Comparison of ENCODE assay signal across 16 cellular contexts in genomic region chr15:31484986-31485385, GRCh38.
DNase-seq lines count a peak whose midpoint lies in the region; ATAC-seq and TF ChIP-seq lines count a peak whose summit lies in the region.
"Had no signal": no experiment of that assay in that cellular context is flagged by ENCODE, and none has a peak within 500 bp of the region (broad histone marks: within the 10 kb centered on the region; RNA-seq: fewer than 3 reads in every experiment).

No MANE protein-coding gene starts in this region.

- no peak overlapping the region for H3K27ac ChIP-seq in CD4-positive, CD25-positive, alpha-beta regulatory T cell (ENCODE audit: insufficient read depth, low read length, poor library complexity, severe bottlenecking)
- H3K27ac ChIP-seq in GM23338 (ENCODE audit: low read depth): no peak overlapping the region
- H3K27ac ChIP-seq in angular gyrus (ENCODE audit: low read depth, low read length): peak overlapping the region; percentile 71
- H3K27ac ChIP-seq: body of pancreas, heart right ventricle, KMS-11 had no signal

- no peaks in the 10 kb centered on the region for H3K9me3 ChIP-seq in CD4-positive, CD25-positive, alpha-beta regulatory T cell (ENCODE audit: control insufficient read depth in 2 of 2, low read length in 2 of 2)
- H3K9me3 ChIP-seq: body of pancreas, heart right ventricle had no signal

- TF ChIP-seq CTCF in GM23338 (conservative IDR thresholded peaks at IDR 0.05; ENCODE audit: low read depth in 2 of 2) (no peak), nephron progenitor cell (IDR thresholded peaks at IDR 0.05) (no peak)

- DNase-seq in CD4-positive, CD25-positive, alpha-beta regulatory T cell: peak in 1 of 3 donors; percentile 7
- DNase-seq in GM23338 (ENCODE audit: low spot score) (no peak), nephron progenitor cell (no peak)
- no peak for DNase-seq in stimulated activated CD4-positive, alpha-beta T cell treated with anti-CD3 and anti-CD28 coated beads, Interleukin-2, amount 100 ng/mL, for 24 hours
- no peak for DNase-seq in stimulated activated CD8-positive, alpha-beta memory T cell treated with anti-CD3 and anti-CD28 coated beads, Interleukin-4, amount 100 ng/mL, for 48 hours
- DNase-seq: activated B cell treated with CpG ODN at 0.5 μM for 24 hours; activated effector memory CD4-positive, alpha-beta T cell treated with Interleukin-2 at 50 U/mL for 16 hours; body of pancreas; heart right ventricle; midbrain; small intestine had no signal

- H3K9me3 Mint-ChIP-seq in CD4-positive, CD25-positive, alpha-beta regulatory T cell: peaks cover 0 to 1% (median 0%) of the 10 kb centered on the region in 7 donors
- H3K9me3 Mint-ChIP-seq in GM23338: peaks cover 15% of the 10 kb centered on the region
- H3K9me3 Mint-ChIP-seq in nephron progenitor cell: peaks cover 15% of the 10 kb centered on the region
- H3K9me3 Mint-ChIP-seq: activated B cell treated with CpG ODN at 0.5 μM for 24 hours had no signal

- peaks cover 8% of the 10 kb centered on the region for H3K27me3 ChIP-seq in CD4-positive, CD25-positive, alpha-beta regulatory T cell (ENCODE audit: control insufficient read depth, insufficient read depth, low read length)
- peaks cover 49% of the 10 kb centered on the region for H3K27me3 ChIP-seq in GM23338 (ENCODE audit: insufficient read depth)
- H3K27me3 ChIP-seq: body of pancreas had no signal

- no peaks in the 10 kb centered on the region for H4K20me1 ChIP-seq in GM23338 (replicated peaks; ENCODE audit: insufficient read depth)

- H3K4me3 ChIP-seq in CD4-positive, CD25-positive, alpha-beta regulatory T cell (ENCODE audit: low read depth, low read length): no peak overlapping the region
- H3K4me3 ChIP-seq in GM23338: no peak overlapping the region
- H3K4me3 ChIP-seq: body of pancreas, dorsolateral prefrontal cortex, heart right ventricle had no signal

- no peaks in the 10 kb centered on the region for H3K79me2 ChIP-seq in GM23338 (replicated peaks; ENCODE audit: insufficient read depth)

- H3F3A ChIP-seq in GM23338 (replicated peaks; ENCODE audit: low read depth): 0 out of 2 replicates have a peak, but pooled peaks cover 4% of the 10 kb centered on the region

- H3K4me2 ChIP-seq in GM23338: no peak overlapping the region
- H3K4me2 ChIP-seq: KMS-11 had no signal

- H3K27me3 Mint-ChIP-seq in CD4-positive, CD25-positive, alpha-beta regulatory T cell: peaks cover 54% of the 10 kb centered on the region
- H3K27me3 Mint-ChIP-seq in GM23338 (ENCODE audit: insufficient read depth, low read depth, poor library complexity) (peaks cover 43% of the 10 kb centered on the region), nephron progenitor cell (ENCODE audit: low read depth, poor library complexity) (peaks cover 48% of the 10 kb centered on the region)

- peaks cover 24% of the 10 kb centered on the region for H3K4me1 ChIP-seq in CD4-positive, CD25-positive, alpha-beta regulatory T cell (ENCODE audit: control insufficient read depth, insufficient read depth, low read length, poor library complexity, severe bottlenecking)
- no peaks in the 10 kb centered on the region for H3K4me1 ChIP-seq in GM23338 (ENCODE audit: insufficient read depth)

- H2AFZ ChIP-seq in GM23338: no peak overlapping the region

- H3K36me3 Mint-ChIP-seq in CD4-positive, CD25-positive, alpha-beta regulatory T cell: no peaks in the 10 kb centered on the region
- H3K36me3 Mint-ChIP-seq in GM23338 (ENCODE audit: low read depth) (peaks cover 4% of the 10 kb centered on the region; the same call in 2 of the 3 replicates), nephron progenitor cell (ENCODE audit: low read depth) (peaks cover 14% of the 10 kb centered on the region)

- ATAC-seq in CD4-positive, CD25-positive, alpha-beta regulatory T cell (ENCODE audit: low read depth in 2 of 2): no peak
- ATAC-seq in GM23338 (no peak), HG03025 (IDR thresholded peaks at IDR 0.05; ENCODE audit: low FRiP score, unreplicated experiment) (no peak), esophagus mucosa (no peak)
- ATAC-seq: body of pancreas, heart right ventricle had no signal

- H3K27ac Mint-ChIP-seq in CD4-positive, CD25-positive, alpha-beta regulatory T cell: peak overlapping the region; percentile 20 to 80 (median 62)
- H3K27ac Mint-ChIP-seq in GM23338 (no peak overlapping the region), nephron progenitor cell (no peak overlapping the region)
- H3K27ac Mint-ChIP-seq: activated B cell treated with CpG ODN at 0.5 μM for 24 hours had no signal

- H3K36me3 ChIP-seq in CD4-positive, CD25-positive, alpha-beta regulatory T cell (ENCODE audit: control insufficient read depth, insufficient read depth, low read length): no peaks in the 10 kb centered on the region
- H3K36me3 ChIP-seq in GM23338 (ENCODE audit: insufficient read depth): no peaks in the 10 kb centered on the region
- H3K36me3 ChIP-seq: heart right ventricle had no signal

- peak overlapping the region; percentile 84 to 90 (median 86) for H3K4me3 Mint-ChIP-seq in CD4-positive, CD25-positive, alpha-beta regulatory T cell
- H3K4me3 Mint-ChIP-seq in GM23338: peak overlapping the region; percentile 68; the same call in 2 of the 3 replicates
- peak overlapping the region; percentile 33 for H3K4me3 Mint-ChIP-seq in nephron progenitor cell

- no peaks in the 10 kb centered on the region for H3K9me2 ChIP-seq in GM23338 (ENCODE audit: insufficient read depth)

- peaks cover 6 to 51% (median 16%) of the 10 kb centered on the region in 4 donors for H3K4me1 Mint-ChIP-seq in CD4-positive, CD25-positive, alpha-beta regulatory T cell
- H3K4me1 Mint-ChIP-seq in GM23338: peaks cover 9% of the 10 kb centered on the region
- peaks cover 7% of the 10 kb centered on the region for H3K4me1 Mint-ChIP-seq in nephron progenitor cell

TF ChIP-seq in GM23338, 12 proteins besides CTCF, POLR2A, EP300 and RAD21 (continues in another document):
- no peak for TF ChIP-seq ZNF331 (CRISPR knock-in tag; IDR thresholded peaks at IDR 0.05; ENCODE audit: low read depth)
- TF ChIP-seq STAT1 (IDR thresholded peaks at IDR 0.05; ENCODE audit: unreplicated experiment): no peak
- TF ChIP-seq, protein P1, sequence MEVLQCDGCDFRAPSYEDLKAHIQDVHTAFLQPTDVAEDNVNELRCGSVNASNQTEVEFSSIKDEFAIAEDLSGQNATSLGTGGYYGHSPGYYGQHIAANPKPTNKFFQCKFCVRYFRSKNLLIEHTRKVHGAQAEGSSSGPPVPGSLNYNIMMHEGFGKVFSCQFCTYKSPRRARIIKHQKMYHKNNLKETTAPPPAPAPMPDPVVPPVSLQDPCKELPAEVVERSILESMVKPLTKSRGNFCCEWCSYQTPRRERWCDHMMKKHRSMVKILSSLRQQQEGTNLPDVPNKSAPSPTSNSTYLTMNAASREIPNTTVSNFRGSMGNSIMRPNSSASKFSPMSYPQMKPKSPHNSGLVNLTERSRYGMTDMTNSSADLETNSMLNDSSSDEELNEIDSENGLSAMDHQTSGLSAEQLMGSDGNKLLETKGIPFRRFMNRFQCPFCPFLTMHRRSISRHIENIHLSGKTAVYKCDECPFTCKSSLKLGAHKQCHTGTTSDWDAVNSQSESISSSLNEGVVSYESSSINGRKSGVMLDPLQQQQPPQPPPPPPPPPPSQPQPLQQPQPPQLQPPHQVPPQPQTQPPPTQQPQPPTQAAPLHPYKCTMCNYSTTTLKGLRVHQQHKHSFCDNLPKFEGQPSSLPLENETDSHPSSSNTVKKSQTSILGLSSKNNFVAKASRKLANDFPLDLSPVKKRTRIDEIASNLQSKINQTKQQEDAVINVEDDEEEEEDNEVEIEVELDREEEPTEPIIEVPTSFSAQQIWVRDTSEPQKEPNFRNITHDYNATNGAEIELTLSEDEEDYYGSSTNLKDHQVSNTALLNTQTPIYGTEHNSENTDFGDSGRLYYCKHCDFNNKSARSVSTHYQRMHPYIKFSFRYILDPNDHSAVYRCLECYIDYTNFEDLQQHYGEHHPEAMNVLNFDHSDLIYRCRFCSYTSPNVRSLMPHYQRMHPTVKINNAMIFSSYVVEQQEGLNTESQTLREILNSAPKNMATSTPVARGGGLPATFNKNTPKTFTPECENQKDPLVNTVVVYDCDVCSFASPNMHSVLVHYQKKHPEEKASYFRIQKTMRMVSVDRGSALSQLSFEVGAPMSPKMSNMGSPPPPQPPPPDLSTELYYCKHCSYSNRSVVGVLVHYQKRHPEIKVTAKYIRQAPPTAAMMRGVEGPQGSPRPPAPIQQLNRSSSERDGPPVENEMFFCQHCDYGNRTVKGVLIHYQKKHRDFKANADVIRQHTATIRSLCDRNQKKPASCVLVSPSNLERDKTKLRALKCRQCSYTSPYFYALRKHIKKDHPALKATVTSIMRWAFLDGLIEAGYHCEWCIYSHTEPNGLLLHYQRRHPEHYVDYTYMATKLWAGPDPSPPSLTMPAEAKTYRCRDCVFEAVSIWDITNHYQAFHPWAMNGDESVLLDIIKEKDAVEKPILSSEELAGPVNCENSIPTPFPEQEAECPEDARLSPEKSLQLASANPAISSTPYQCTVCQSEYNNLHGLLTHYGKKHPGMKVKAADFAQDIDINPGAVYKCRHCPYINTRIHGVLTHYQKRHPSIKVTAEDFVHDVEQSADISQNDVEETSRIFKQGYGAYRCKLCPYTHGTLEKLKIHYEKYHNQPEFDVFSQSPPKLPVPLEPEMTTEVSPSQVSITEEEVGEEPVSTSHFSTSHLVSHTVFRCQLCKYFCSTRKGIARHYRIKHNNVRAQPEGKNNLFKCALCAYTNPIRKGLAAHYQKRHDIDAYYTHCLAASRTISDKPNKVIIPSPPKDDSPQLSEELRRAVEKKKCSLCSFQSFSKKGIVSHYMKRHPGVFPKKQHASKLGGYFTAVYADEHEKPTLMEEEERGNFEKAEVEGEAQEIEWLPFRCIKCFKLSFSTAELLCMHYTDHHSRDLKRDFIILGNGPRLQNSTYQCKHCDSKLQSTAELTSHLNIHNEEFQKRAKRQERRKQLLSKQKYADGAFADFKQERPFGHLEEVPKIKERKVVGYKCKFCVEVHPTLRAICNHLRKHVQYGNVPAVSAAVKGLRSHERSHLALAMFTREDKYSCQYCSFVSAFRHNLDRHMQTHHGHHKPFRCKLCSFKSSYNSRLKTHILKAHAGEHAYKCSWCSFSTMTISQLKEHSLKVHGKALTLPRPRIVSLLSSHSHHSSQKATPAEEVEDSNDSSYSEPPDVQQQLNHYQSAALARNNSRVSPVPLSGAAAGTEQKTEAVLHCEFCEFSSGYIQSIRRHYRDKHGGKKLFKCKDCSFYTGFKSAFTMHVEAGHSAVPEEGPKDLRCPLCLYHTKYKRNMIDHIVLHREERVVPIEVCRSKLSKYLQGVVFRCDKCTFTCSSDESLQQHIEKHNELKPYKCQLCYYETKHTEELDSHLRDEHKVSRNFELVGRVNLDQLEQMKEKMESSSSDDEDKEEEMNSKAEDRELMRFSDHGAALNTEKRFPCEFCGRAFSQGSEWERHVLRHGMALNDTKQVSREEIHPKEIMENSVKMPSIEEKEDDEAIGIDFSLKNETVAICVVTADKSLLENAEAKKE (CRISPR knock-in tag; IDR thresholded peaks at IDR 0.05): no peak
- no peak for TF ChIP-seq EZH2 (IDR thresholded peaks at IDR 0.05; ENCODE audit: low read depth, unreplicated experiment)
- TF ChIP-seq NANOG (IDR thresholded peaks at IDR 0.05; ENCODE audit: borderline replicate concordance): no peak
- TF ChIP-seq JUNB (IDR thresholded peaks at IDR 0.05; ENCODE audit: unreplicated experiment): no peak
- TF ChIP-seq POLR2AphosphoS5 (IDR thresholded peaks at IDR 0.05; ENCODE audit: low read depth): no peak

Comparison
In these comparisons a context has a peak if more than half of its experiments do, and no peak if none do; other contexts are left out.
1. H3K27ac Mint-ChIP-seq: peak in CD4-positive, CD25-positive, alpha-beta regulatory T cell (3 of 3); none in GM23338 (single experiment) and nephron progenitor cell (single experiment).
2. H3K4me3 Mint-ChIP-seq: peak in every context shown above with its lines; median percentile 86 in CD4-positive, CD25-positive, alpha-beta regulatory T cell; 68 in GM23338; 33 in nephron progenitor cell.